Comparison of ENCODE assay signal across 1 cellular context in the genomic region with DNA sequence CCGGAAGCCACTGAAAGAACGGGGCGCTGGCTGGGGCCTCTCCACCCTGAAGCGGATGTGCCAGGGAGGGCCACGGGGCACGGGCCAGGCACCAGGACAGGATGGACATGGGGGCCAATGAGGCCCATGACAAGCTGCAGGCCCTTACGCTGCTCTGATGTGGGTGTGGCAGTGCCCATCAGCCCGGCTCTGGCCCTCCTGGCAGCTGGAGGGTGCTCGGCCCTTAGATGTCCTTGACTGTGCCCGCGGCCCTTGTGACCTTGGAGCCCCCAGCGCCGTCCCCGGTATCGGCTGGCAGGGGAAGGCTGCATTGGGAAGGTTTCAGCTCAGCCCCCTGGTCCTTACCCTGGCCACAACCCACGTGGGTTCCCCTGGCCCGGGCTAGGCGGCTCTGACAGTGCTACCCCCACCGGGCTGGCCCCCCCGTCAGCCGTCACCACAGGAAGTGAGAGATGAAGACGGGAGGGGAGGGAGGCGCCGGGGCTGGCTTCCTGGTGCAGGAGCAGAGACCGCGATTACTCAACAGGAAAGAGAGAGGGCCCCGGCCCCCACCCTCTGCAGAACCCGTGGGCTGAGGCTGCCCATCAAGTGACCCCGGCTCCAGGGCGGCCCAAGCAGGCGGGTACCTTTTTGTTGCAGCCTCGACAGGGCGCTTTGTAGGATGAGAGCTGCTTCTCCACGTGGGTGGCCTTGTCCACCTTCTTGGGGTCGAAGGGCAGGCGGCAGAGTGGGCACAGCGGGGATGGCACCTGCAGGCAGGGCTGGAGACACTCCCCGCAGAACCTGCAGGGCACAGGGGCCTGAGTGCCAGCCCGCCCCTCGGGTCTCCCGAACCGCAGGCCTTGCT.
A peak's percentile ranks its signal among the peaks of the same experiment; 100 is the strongest.
TF ChIP-seq lines count a peak whose summit lies in the region.

No MANE protein-coding gene starts in this region.

TF ChIP-seq in HepG2, 621 proteins besides CTCF, POLR2A, EP300 and RAD21 (continued from another document and continues in another):
- TF ChIP-seq, protein P1, sequence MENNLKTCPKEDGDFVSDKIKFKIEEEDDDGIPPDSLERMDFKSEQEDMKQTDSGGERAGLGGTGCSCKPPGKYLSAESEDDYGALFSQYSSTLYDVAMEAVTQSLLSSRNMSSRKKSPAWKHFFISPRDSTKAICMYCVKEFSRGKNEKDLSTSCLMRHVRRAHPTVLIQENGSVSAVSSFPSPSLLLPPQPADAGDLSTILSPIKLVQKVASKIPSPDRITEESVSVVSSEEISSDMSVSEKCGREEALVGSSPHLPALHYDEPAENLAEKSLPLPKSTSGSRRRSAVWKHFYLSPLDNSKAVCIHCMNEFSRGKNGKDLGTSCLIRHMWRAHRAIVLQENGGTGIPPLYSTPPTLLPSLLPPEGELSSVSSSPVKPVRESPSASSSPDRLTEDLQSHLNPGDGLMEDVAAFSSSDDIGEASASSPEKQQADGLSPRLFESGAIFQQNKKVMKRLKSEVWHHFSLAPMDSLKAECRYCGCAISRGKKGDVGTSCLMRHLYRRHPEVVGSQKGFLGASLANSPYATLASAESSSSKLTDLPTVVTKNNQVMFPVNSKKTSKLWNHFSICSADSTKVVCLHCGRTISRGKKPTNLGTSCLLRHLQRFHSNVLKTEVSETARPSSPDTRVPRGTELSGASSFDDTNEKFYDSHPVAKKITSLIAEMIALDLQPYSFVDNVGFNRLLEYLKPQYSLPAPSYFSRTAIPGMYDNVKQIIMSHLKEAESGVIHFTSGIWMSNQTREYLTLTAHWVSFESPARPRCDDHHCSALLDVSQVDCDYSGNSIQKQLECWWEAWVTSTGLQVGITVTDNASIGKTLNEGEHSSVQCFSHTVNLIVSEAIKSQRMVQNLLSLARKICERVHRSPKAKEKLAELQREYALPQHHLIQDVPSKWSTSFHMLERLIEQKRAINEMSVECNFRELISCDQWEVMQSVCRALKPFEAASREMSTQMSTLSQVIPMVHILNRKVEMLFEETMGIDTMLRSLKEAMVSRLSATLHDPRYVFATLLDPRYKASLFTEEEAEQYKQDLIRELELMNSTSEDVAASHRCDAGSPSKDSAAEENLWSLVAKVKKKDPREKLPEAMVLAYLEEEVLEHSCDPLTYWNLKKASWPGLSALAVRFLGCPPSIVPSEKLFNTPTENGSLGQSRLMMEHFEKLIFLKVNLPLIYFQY (CRISPR knock-in tag; IDR thresholded peaks at IDR 0.05; ENCODE audit: borderline replicate concordance), result peak; percentile 93
- TF ChIP-seq ZNF17 (CRISPR knock-in tag; IDR thresholded peaks at IDR 0.05) (no peak), THRA (CRISPR knock-in tag; IDR thresholded peaks at IDR 0.05; ENCODE audit: borderline replicate concordance) (peak; percentile 72; the same call in 1 of the 2 replicates), ZNF496 (CRISPR knock-in tag; IDR thresholded peaks at IDR 0.05; ENCODE audit: insufficient replicate concordance) (no peak), ZNF652 (CRISPR knock-in tag; IDR thresholded peaks at IDR 0.05; ENCODE audit: borderline replicate concordance, low read depth) (no peak), ASH2L (IDR thresholded peaks at IDR 0.05; ENCODE audit: insufficient read length, low read depth, low read length) (peak; percentile 63), NFE2L2 (IDR thresholded peaks at IDR 0.05; ENCODE audit: low read length) (no peak), ZNF678 (CRISPR knock-in tag; IDR thresholded peaks at IDR 0.05) (no peak), KLF16 (CRISPR knock-in tag; IDR thresholded peaks at IDR 0.05) (peak in 1 of 2 experiments; percentile 89; a peak in 2 of 4 replicates), SIX4 (CRISPR knock-in tag; IDR thresholded peaks at IDR 0.05) (no peak), ZNF644 (CRISPR knock-in tag; IDR thresholded peaks at IDR 0.05; ENCODE audit: low read depth) (no peak), HNRNPL (IDR thresholded peaks at IDR 0.05; ENCODE audit: low read depth, low read length) (peak; percentile 94), CBFB (CRISPR knock-in tag; IDR thresholded peaks at IDR 0.05) (peak; percentile 73; the same call in 1 of the 2 replicates), ZNF597 (CRISPR knock-in tag; IDR thresholded peaks at IDR 0.05) (no peak), KDM5B (CRISPR knock-in tag; IDR thresholded peaks at IDR 0.05; ENCODE audit: borderline replicate concordance) (no peak), ZNF772 (CRISPR knock-in tag; IDR thresholded peaks at IDR 0.05) (peak; percentile 86), THAP11 (CRISPR knock-in tag; IDR thresholded peaks at IDR 0.05) (peak; percentile 82), STAG1 (CRISPR knock-in tag; IDR thresholded peaks at IDR 0.05) (0 out of 2 replicates have a peak, but pooled peaks have one; percentile 7), ZNF766 (CRISPR knock-in tag; IDR thresholded peaks at IDR 0.05; ENCODE audit: borderline replicate concordance) (no peak; the same call in 1 of the 2 replicates), ZBTB1 (CRISPR knock-in tag; IDR thresholded peaks at IDR 0.05; ENCODE audit: borderline replicate concordance) (no peak), ZSCAN31 (CRISPR knock-in tag; IDR thresholded peaks at IDR 0.05; ENCODE audit: low read depth) (peak; percentile 82), PLSCR1 (CRISPR knock-in tag; IDR thresholded peaks at IDR 0.05; ENCODE audit: borderline replicate concordance) (no peak), ZNF484 (CRISPR knock-in tag; IDR thresholded peaks at IDR 0.05; ENCODE audit: borderline replicate concordance, low read depth) (no peak), ZBTB42 (CRISPR knock-in tag; IDR thresholded peaks at IDR 0.05) (no peak; the same call in 1 of the 2 replicates), SRF (IDR thresholded peaks at IDR 0.05; ENCODE audit: low read depth, low read length) (no peak), GTF3A (CRISPR knock-in tag; conservative IDR thresholded peaks at IDR 0.05) (0 out of 2 replicates have a peak, but pooled peaks have one; percentile 72), MTA3 (CRISPR knock-in tag; IDR thresholded peaks at IDR 0.05) (no peak), ZFP41 (CRISPR knock-in tag; IDR thresholded peaks at IDR 0.05; ENCODE audit: borderline replicate concordance) (no peak), ZNF251 (CRISPR knock-in tag; IDR thresholded peaks at IDR 0.05) (no peak), CBX2 (IDR thresholded peaks at IDR 0.05; ENCODE audit: low read depth, low read length) (no peak), CBX2 (CRISPR knock-in tag; IDR thresholded peaks at IDR 0.05; ENCODE audit: low read depth) (no peak), ZNF121 (CRISPR knock-in tag; IDR thresholded peaks at IDR 0.05) (no peak), PLRG1 (conservative IDR thresholded peaks at IDR 0.05) (no peak), ATF5 (CRISPR knock-in tag; IDR thresholded peaks at IDR 0.05; ENCODE audit: low read depth) (no peak)
- TF ChIP-seq, protein P2, sequence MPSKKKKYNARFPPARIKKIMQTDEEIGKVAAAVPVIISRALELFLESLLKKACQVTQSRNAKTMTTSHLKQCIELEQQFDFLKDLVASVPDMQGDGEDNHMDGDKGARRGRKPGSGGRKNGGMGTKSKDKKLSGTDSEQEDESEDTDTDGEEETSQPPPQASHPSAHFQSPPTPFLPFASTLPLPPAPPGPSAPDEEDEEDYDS (CRISPR knock-in tag; IDR thresholded peaks at IDR 0.05), result peak; percentile 48; the same call in 1 of the 2 replicates
- TF ChIP-seq, protein P3, sequence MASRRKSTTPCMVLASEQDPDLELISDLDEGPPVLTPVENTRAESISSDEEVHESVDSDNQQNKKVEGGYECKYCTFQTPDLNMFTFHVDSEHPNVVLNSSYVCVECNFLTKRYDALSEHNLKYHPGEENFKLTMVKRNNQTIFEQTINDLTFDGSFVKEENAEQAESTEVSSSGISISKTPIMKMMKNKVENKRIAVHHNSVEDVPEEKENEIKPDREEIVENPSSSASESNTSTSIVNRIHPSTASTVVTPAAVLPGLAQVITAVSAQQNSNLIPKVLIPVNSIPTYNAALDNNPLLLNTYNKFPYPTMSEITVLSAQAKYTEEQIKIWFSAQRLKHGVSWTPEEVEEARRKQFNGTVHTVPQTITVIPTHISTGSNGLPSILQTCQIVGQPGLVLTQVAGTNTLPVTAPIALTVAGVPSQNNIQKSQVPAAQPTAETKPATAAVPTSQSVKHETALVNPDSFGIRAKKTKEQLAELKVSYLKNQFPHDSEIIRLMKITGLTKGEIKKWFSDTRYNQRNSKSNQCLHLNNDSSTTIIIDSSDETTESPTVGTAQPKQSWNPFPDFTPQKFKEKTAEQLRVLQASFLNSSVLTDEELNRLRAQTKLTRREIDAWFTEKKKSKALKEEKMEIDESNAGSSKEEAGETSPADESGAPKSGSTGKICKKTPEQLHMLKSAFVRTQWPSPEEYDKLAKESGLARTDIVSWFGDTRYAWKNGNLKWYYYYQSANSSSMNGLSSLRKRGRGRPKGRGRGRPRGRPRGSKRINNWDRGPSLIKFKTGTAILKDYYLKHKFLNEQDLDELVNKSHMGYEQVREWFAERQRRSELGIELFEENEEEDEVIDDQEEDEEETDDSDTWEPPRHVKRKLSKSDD (CRISPR knock-in tag; IDR thresholded peaks at IDR 0.05; ENCODE audit: low read depth), result no peak
- TF ChIP-seq, protein P4, sequence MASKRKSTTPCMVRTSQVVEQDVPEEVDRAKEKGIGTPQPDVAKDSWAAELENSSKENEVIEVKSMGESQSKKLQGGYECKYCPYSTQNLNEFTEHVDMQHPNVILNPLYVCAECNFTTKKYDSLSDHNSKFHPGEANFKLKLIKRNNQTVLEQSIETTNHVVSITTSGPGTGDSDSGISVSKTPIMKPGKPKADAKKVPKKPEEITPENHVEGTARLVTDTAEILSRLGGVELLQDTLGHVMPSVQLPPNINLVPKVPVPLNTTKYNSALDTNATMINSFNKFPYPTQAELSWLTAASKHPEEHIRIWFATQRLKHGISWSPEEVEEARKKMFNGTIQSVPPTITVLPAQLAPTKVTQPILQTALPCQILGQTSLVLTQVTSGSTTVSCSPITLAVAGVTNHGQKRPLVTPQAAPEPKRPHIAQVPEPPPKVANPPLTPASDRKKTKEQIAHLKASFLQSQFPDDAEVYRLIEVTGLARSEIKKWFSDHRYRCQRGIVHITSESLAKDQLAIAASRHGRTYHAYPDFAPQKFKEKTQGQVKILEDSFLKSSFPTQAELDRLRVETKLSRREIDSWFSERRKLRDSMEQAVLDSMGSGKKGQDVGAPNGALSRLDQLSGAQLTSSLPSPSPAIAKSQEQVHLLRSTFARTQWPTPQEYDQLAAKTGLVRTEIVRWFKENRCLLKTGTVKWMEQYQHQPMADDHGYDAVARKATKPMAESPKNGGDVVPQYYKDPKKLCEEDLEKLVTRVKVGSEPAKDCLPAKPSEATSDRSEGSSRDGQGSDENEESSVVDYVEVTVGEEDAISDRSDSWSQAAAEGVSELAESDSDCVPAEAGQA (IDR thresholded peaks at IDR 0.05; ENCODE audit: low read depth), result no peak
- TF ChIP-seq, protein P4 (CRISPR knock-in tag; IDR thresholded peaks at IDR 0.05; ENCODE audit: borderline replicate concordance), result no peak
- TF ChIP-seq, protein P5, sequence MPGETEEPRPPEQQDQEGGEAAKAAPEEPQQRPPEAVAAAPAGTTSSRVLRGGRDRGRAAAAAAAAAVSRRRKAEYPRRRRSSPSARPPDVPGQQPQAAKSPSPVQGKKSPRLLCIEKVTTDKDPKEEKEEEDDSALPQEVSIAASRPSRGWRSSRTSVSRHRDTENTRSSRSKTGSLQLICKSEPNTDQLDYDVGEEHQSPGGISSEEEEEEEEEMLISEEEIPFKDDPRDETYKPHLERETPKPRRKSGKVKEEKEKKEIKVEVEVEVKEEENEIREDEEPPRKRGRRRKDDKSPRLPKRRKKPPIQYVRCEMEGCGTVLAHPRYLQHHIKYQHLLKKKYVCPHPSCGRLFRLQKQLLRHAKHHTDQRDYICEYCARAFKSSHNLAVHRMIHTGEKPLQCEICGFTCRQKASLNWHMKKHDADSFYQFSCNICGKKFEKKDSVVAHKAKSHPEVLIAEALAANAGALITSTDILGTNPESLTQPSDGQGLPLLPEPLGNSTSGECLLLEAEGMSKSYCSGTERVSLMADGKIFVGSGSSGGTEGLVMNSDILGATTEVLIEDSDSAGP (CRISPR knock-in tag; IDR thresholded peaks at IDR 0.05; ENCODE audit: borderline replicate concordance), result no peak; the same call in 1 of the 2 replicates
